In the genomic region with DNA sequence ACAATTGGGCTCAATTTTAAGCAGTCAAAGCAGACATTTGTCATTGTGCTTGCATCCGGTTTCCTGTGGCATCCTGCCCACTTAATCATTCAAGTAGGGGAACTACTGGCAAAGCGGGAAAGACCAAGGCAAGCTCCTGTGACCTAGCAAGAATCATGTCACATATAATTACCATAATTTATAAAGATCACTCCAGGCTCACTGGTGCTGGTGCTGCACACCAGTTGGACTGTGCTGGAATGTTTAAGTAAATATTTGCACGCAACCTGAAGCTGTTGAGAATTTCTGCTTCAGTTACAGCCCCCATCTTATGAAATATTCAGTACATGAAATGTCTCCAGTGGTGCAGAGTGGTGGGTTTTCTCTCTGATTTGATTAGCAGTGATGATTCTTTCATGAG, we compare ENCODE assay signal across 1 cellular context.
TF ChIP-seq lines count a peak whose summit lies in the region.

No MANE protein-coding gene starts in this region.

TF ChIP-seq in endothelial cell of umbilical vein, 7 proteins besides CTCF, POLR2A, EP300 and RAD21:
- TF ChIP-seq, protein P1, sequence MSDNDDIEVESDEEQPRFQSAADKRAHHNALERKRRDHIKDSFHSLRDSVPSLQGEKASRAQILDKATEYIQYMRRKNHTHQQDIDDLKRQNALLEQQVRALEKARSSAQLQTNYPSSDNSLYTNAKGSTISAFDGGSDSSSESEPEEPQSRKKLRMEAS (IDR thresholded peaks at IDR 0.05; ENCODE audit: insufficient read depth, insufficient read length): no peak
- TF ChIP-seq GATA2 (IDR thresholded peaks at IDR 0.05; ENCODE audit: insufficient read depth, insufficient read length, low read depth, low read length) (no peak), EZH2 (IDR thresholded peaks at IDR 0.05; ENCODE audit: borderline replicate concordance, low read depth, low read length, severe bottlenecking) (no peak), POLR2AphosphoS5 (IDR thresholded peaks at IDR 0.05; ENCODE audit: insufficient read depth, low read depth, low read length) (no peak), JUN (IDR thresholded peaks at IDR 0.05; ENCODE audit: borderline replicate concordance, insufficient read depth, insufficient read length, low read depth) (no peak), FOS (IDR thresholded peaks at IDR 0.05; ENCODE audit: borderline replicate concordance, insufficient read depth, low read length) (no peak), MYC (IDR thresholded peaks at IDR 0.05; ENCODE audit: low read depth, low read length) (no peak)
